In genomic region chr21:40393091-40393490, GRCh38 we compare ENCODE assay signal across 29 cellular contexts.
"Had no signal": no experiment of that assay in that cellular context is flagged by ENCODE, and none has a peak within 500 bp of the region (broad histone marks: within the 10 kb centered on the region; RNA-seq: fewer than 3 reads in every experiment).

No MANE protein-coding gene starts in this region.

- H3K27me3 Mint-ChIP-seq: stimulated activated memory B cell treated with anti-CD40 and anti-IgM and Interleukin-4, amounts not matched to agents 10 μg/mL and 1 μg/mL and 100 μg/mL, for 72 hours; stimulated activated naive B cell treated with anti-CD40 and anti-IgM and Interleukin-4, amounts not matched to agents 10 μg/mL and 1 μg/mL and 100 μg/mL, for 72 hours; stimulated activated naive CD8-positive, alpha-beta T cell treated with anti-CD3 and anti-CD28 coated beads, Interleukin-15, Interleukin-2, amounts not matched to agents 100 ng/mL and 50 ng/mL, for 24 hours had no signal

- FAIRE-seq: urothelium cell line had no signal

- DNase-seq: stimulated activated CD4-positive, alpha-beta T cell treated with anti-CD3 and anti-CD28 coated beads, Interleukin-2, amount 100 ng/mL, for 48 hours; stimulated activated CD4-positive, alpha-beta T cell treated with anti-CD3 and anti-CD28 coated beads, Interleukin-4, amount 100 ng/mL, for 1 hour; stimulated activated CD4-positive, alpha-beta T cell treated with anti-CD3 and anti-CD28 coated beads, Interleukin-4, amount 100 ng/mL, for 24 hours; stimulated activated CD4-positive, alpha-beta T cell treated with anti-CD3 and anti-CD28 coated beads, Interleukin-4, amount 100 ng/mL, for 4 hours; stimulated activated CD8-positive, alpha-beta memory T cell treated with anti-CD3 and anti-CD28 coated beads, Interleukin-4, amount 100 ng/mL, for 48 hours; stimulated activated naive B cell treated with anti-CD40 and anti-IgM and Interleukin-4, amounts not matched to agents 10 μg/mL and 1 μg/mL and 100 μg/mL, for 72 hours; stimulated activated naive CD4-positive, alpha-beta T cell; stimulated activated naive CD4-positive, alpha-beta T cell treated with Interleukin-2 at 50 U/mL for 16 hours; stimulated activated naive CD8-positive, alpha-beta T cell treated with anti-CD3 and anti-CD28 coated beads, Interleukin-15, amount 100 ng/mL, for 72 hours; stimulated activated naive CD8-positive, alpha-beta T cell treated with anti-CD3 and anti-CD28 coated beads, Interleukin-15, Interleukin-2, amounts not matched to agents 100 U/mL and 50 U/mL, for 24 hours; stomach; substantia nigra; testis; thyroid gland; tibial artery; transverse colon; trophoblast cell; upper lobe of left lung; upper lobe of right lung; uterus had no signal

- H3K36me3 Mint-ChIP-seq: stimulated activated effector memory CD8-positive, alpha-beta T cell treated with anti-CD3 and anti-CD28 coated beads, Interleukin-12 subunit alpha, Interleukin-12 subunit beta, amount 100 ng/mL, for 72 hours; stimulated activated memory B cell treated with anti-CD40 and anti-IgM and Interleukin-4, amounts not matched to agents 10 μg/mL and 1 μg/mL and 100 μg/mL, for 72 hours; stimulated activated naive B cell treated with anti-CD40 and anti-IgM and Interleukin-4, amounts not matched to agents 10 μg/mL and 1 μg/mL and 100 μg/mL, for 72 hours had no signal

- ATAC-seq: stimulated activated effector memory CD8-positive, alpha-beta T cell treated with anti-CD3 and anti-CD28 coated beads, Interleukin-12 subunit alpha, Interleukin-12 subunit beta, amount 100 ng/mL, for 72 hours; stimulated activated memory B cell treated with anti-CD40 and anti-IgM and Interleukin-4, amounts not matched to agents 10 μg/mL and 1 μg/mL and 100 μg/mL, for 72 hours; stimulated activated naive B cell treated with anti-CD40 and anti-IgM and Interleukin-4, amounts not matched to agents 10 μg/mL and 1 μg/mL and 100 μg/mL, for 72 hours; stimulated activated naive CD8-positive, alpha-beta T cell treated with anti-CD3 and anti-CD28 coated beads, Interleukin-15, amount 100 ng/mL, for 72 hours; stimulated activated naive CD8-positive, alpha-beta T cell treated with anti-CD3 and anti-CD28 coated beads, Interleukin-15, Interleukin-2, amounts not matched to agents 100 U/mL and 50 U/mL, for 24 hours; upper lobe of right lung had no signal

- H3K27ac Mint-ChIP-seq: stimulated activated effector memory CD8-positive, alpha-beta T cell treated with anti-CD3 and anti-CD28 coated beads, Interleukin-12 subunit alpha, Interleukin-12 subunit beta, amount 100 ng/mL, for 72 hours; stimulated activated memory B cell treated with anti-CD40 and anti-IgM and Interleukin-4, amounts not matched to agents 10 μg/mL and 1 μg/mL and 100 μg/mL, for 72 hours; stimulated activated naive B cell treated with anti-CD40 and anti-IgM and Interleukin-4, amounts not matched to agents 10 μg/mL and 1 μg/mL and 100 μg/mL, for 72 hours; stimulated activated naive CD8-positive, alpha-beta T cell treated with anti-CD3 and anti-CD28 coated beads, Interleukin-15, amount 100 ng/mL, for 72 hours; stimulated activated naive CD8-positive, alpha-beta T cell treated with anti-CD3 and anti-CD28 coated beads, Interleukin-15, Interleukin-2, amounts not matched to agents 100 ng/mL and 50 ng/mL, for 24 hours; type B pancreatic cell had no signal

- H3K36me3 ChIP-seq: stomach, suprapubic skin, thoracic aorta, thyroid gland, tibial artery, tibial nerve, transverse colon, upper lobe of left lung, upper lobe of right lung, uterus, vagina had no signal

- H3K4me1 ChIP-seq: stomach, suprapubic skin, testis, thyroid gland, tibial artery, tibial nerve, transverse colon, upper lobe of left lung, upper lobe of right lung, uterus, vagina had no signal

- H3K27me3 ChIP-seq: stomach, suprapubic skin, testis, thyroid gland, tibial artery, tibial nerve, transverse colon, upper lobe of left lung, upper lobe of right lung, uterus, vagina had no signal

- H3K9me3 Mint-ChIP-seq: stimulated activated naive CD8-positive, alpha-beta T cell treated with anti-CD3 and anti-CD28 coated beads, Interleukin-15, Interleukin-2, amounts not matched to agents 100 ng/mL and 50 ng/mL, for 24 hours; type B pancreatic cell had no signal

- H3K4me3 ChIP-seq: stomach, suprapubic skin, testis, thoracic aorta, thyroid gland, tibial artery, tibial nerve, transverse colon, upper lobe of left lung, upper lobe of right lung, uterus, vagina had no signal

- H3K9me3 ChIP-seq: stomach, suprapubic skin, testis, thoracic aorta, thyroid gland, tibial artery, tibial nerve, transverse colon, upper lobe of left lung, upper lobe of right lung, uterus, vagina had no signal

- H3K4me3 Mint-ChIP-seq: stimulated activated effector memory CD8-positive, alpha-beta T cell treated with anti-CD3 and anti-CD28 coated beads, Interleukin-12 subunit alpha, Interleukin-12 subunit beta, amount 100 ng/mL, for 72 hours; stimulated activated memory B cell treated with anti-CD40 and anti-IgM and Interleukin-4, amounts not matched to agents 10 μg/mL and 1 μg/mL and 100 μg/mL, for 72 hours; stimulated activated naive B cell treated with anti-CD40 and anti-IgM and Interleukin-4, amounts not matched to agents 10 μg/mL and 1 μg/mL and 100 μg/mL, for 72 hours; stimulated activated naive CD8-positive, alpha-beta T cell treated with anti-CD3 and anti-CD28 coated beads, Interleukin-15, amount 100 ng/mL, for 72 hours; stimulated activated naive CD8-positive, alpha-beta T cell treated with anti-CD3 and anti-CD28 coated beads, Interleukin-15, Interleukin-2, amounts not matched to agents 100 ng/mL and 50 ng/mL, for 24 hours; type B pancreatic cell had no signal

- H3K4me1 Mint-ChIP-seq: stimulated activated effector memory CD8-positive, alpha-beta T cell treated with anti-CD3 and anti-CD28 coated beads, Interleukin-12 subunit alpha, Interleukin-12 subunit beta, amount 100 ng/mL, for 72 hours; stimulated activated memory B cell treated with anti-CD40 and anti-IgM and Interleukin-4, amounts not matched to agents 10 μg/mL and 1 μg/mL and 100 μg/mL, for 72 hours; stimulated activated naive B cell treated with anti-CD40 and anti-IgM and Interleukin-4, amounts not matched to agents 10 μg/mL and 1 μg/mL and 100 μg/mL, for 72 hours; stimulated activated naive CD8-positive, alpha-beta T cell treated with anti-CD3 and anti-CD28 coated beads, Interleukin-15, amount 100 ng/mL, for 72 hours had no signal

- H3K27ac ChIP-seq: stomach, suprapubic skin, testis, thoracic aorta, thyroid gland, tibial artery, tibial nerve, transverse colon, upper lobe of left lung, upper lobe of right lung, uterus, vagina had no signal
